Comparison of ENCODE assay signal across 1 cellular context in genomic region chr6:107698146-107698545, GRCh38.
TF ChIP-seq lines count a peak whose summit lies in the region.

No MANE protein-coding gene starts in this region.

TF ChIP-seq in IMR-90, 13 proteins besides CTCF, POLR2A, EP300 and RAD21 (continued from another document):
- TF ChIP-seq MXI1 (IDR thresholded peaks at IDR 0.05; ENCODE audit: borderline replicate concordance, low read depth, low read length) (no peak), MAFK (IDR thresholded peaks at IDR 0.05; ENCODE audit: low read depth, low read length) (no peak), USF2 (IDR thresholded peaks at IDR 0.05; ENCODE audit: low read depth, low read length) (no peak), NFE2L2 (IDR thresholded peaks at IDR 0.05; ENCODE audit: low read depth, low read length) (no peak), RCOR1 (IDR thresholded peaks at IDR 0.05; ENCODE audit: insufficient replicate concordance, low read length) (peak; percentile 26), FOS (IDR thresholded peaks at IDR 0.05; ENCODE audit: low read depth, low read length) (peak; percentile 53; the same call in 1 of the 2 replicates), ELK1 (IDR thresholded peaks at IDR 0.05; ENCODE audit: borderline replicate concordance, low read depth, low read length) (no peak)
TF ChIP-seq in IMR-90: peak in this region for 3.
